In genomic region chr2:20575414-20575813, GRCh38 we compare ENCODE assay signal across 26 cellular contexts.
DNase-seq lines count a peak whose midpoint lies in the region; ATAC-seq, FAIRE-seq and TF ChIP-seq lines count a peak whose summit lies in the region.
"Had no signal": no experiment of that assay in that cellular context is flagged by ENCODE, and none has a peak within 500 bp of the region (broad histone marks: within the 10 kb centered on the region; RNA-seq: fewer than 3 reads in every experiment).

No MANE protein-coding gene starts in this region.

- H3K4me1 Mint-ChIP-seq in activated naive CD4-positive, alpha-beta T cell treated with anti-CD3 and anti-CD28 coated beads, Interleukin-2, amount 10 ng/mL, durations not matched to agents 7 days and 5 days: peaks cover 36% of the 10 kb centered on the region
- H3K4me1 Mint-ChIP-seq in astrocyte (ENCODE audit: low read depth, unreplicated experiment): peaks cover 45% of the 10 kb centered on the region

- no peak for ATAC-seq in activated naive CD4-positive, alpha-beta T cell treated with anti-CD3 and anti-CD28 coated beads, Interleukin-2, amount 50 U/mL, for 72 hours
- ATAC-seq in lower lobe of right lung (no peak), HG02571 (IDR thresholded peaks at IDR 0.05; ENCODE audit: unreplicated experiment) (no peak)
- ATAC-seq: left colon; stimulated activated naive CD8-positive, alpha-beta T cell treated with anti-CD3 and anti-CD28 coated beads, Interleukin-15, Interleukin-2, amounts not matched to agents 100 U/mL and 50 U/mL, for 24 hours had no signal

- H3K9ac ChIP-seq in astrocyte (ENCODE audit: low read length): no peak overlapping the region
- H3K9ac ChIP-seq in stomach smooth muscle (ENCODE audit: low read length in 2 of 2): no peak overlapping the region
- H3K9ac ChIP-seq: SK-N-SH had no signal

- H3K27ac ChIP-seq in astrocyte (ENCODE audit: low read depth, low read length) (peak overlapping the region; percentile 51), lower lobe of right lung (peak overlapping the region; percentile 22), stomach smooth muscle (ENCODE audit: low read length) (peak overlapping the region; percentile 11)

- TF ChIP-seq CTCF in astrocyte (IDR thresholded peaks at IDR 0.05; ENCODE audit: insufficient read depth, low read depth, low read length) (no peak), lower lobe of right lung (IDR thresholded peaks at IDR 0.05) (no peak)

- DNase-seq in activated naive CD4-positive, alpha-beta T cell treated with anti-CD3 and anti-CD28 coated beads, Interleukin-2, amount 10 ng/mL, durations not matched to agents 7 days and 5 days: no peak
- DNase-seq in activated naive CD4-positive, alpha-beta T cell treated with anti-CD3 and anti-CD28 coated beads, Interleukin-2, amount 50 U/mL, for 72 hours (ENCODE audit: low spot score in 2 of 2): no peak
- no peak for DNase-seq in astrocyte (ENCODE audit: low read depth)
- DNase-seq in lower lobe of right lung: no peak
- DNase-seq in DMS 273 (lab: John Stamatoyannopoulos, UW; ENCODE audit: unreplicated experiment): no peak
- no peak for DNase-seq in OCI-M2 (lab: John Stamatoyannopoulos, UW; ENCODE audit: unreplicated experiment)
- DNase-seq: activated CD4-positive, alpha-beta T cell treated with anti-CD3 and anti-CD28 coated beads, Interleukin-2, amount 10 ng/mL, durations not matched to agents 24 days and 14 days; activated T-cell treated with anti-CD3 and anti-CD28 coated beads, Interleukin-2, amount 50 U/mL, for 1 hour; adrenal gland; DMS79; effector CD8-positive, alpha-beta T cell; H7; hypothalamus; left colon; NCI-H1105; NCI-H2171; NCI-H82; Peyer's patch; SK-N-SH; stimulated activated CD4-positive, alpha-beta T cell treated with anti-CD3 and anti-CD28 coated beads, Interleukin-15, amount 100 ng/mL, for 24 hours; stimulated activated naive CD8-positive, alpha-beta T cell treated with anti-CD3 and anti-CD28 coated beads, Interleukin-15, Interleukin-2, amounts not matched to agents 100 U/mL and 50 U/mL, for 24 hours had no signal

- peaks cover 53% of the 10 kb centered on the region for H3K4me1 ChIP-seq in astrocyte (ENCODE audit: insufficient read depth, low read length)
- peaks cover 88% of the 10 kb centered on the region for H3K4me1 ChIP-seq in lower lobe of right lung
- peaks cover 47% of the 10 kb centered on the region for H3K4me1 ChIP-seq in stomach smooth muscle (ENCODE audit: control insufficient read depth, insufficient read depth, low read length)

- peaks cover 7% of the 10 kb centered on the region for H3K27me3 Mint-ChIP-seq in activated naive CD4-positive, alpha-beta T cell treated with anti-CD3 and anti-CD28 coated beads, Interleukin-2, amount 10 ng/mL, durations not matched to agents 7 days and 5 days
- peaks cover 2% of the 10 kb centered on the region for H3K27me3 Mint-ChIP-seq in astrocyte (ENCODE audit: low read depth, unreplicated experiment)
- H3K27me3 Mint-ChIP-seq: activated CD4-positive, alpha-beta T cell treated with anti-CD3 and anti-CD28 coated beads, Interleukin-2, amount 10 ng/mL, durations not matched to agents 24 days and 14 days; central memory CD8-positive, alpha-beta T cell had no signal

- H3K79me2 ChIP-seq in astrocyte (ENCODE audit: insufficient read depth, low read length): no peaks in the 10 kb centered on the region

- H3K4me3 Mint-ChIP-seq in activated naive CD4-positive, alpha-beta T cell treated with anti-CD3 and anti-CD28 coated beads, Interleukin-2, amount 10 ng/mL, durations not matched to agents 7 days and 5 days: no peak overlapping the region
- H3K4me3 Mint-ChIP-seq in astrocyte (ENCODE audit: unreplicated experiment): no peak overlapping the region
- H3K4me3 Mint-ChIP-seq: central memory CD8-positive, alpha-beta T cell had no signal

- H3K4me2 ChIP-seq in astrocyte (ENCODE audit: low read length): no peak overlapping the region
- H3K4me2 ChIP-seq: SK-N-SH had no signal

- H3K27me3 ChIP-seq in astrocyte (ENCODE audit: insufficient read depth, low read length) (no peaks in the 10 kb centered on the region), lower lobe of right lung (ENCODE audit: low read depth) (no peaks in the 10 kb centered on the region), stomach smooth muscle (ENCODE audit: control insufficient read depth in 1 of 2, insufficient read depth in 2 of 2, low read length in 2 of 2) (no peaks in the 10 kb centered on the region)
- H3K27me3 ChIP-seq: adrenal gland, Peyer's patch had no signal

- H3K27ac Mint-ChIP-seq in activated naive CD4-positive, alpha-beta T cell treated with anti-CD3 and anti-CD28 coated beads, Interleukin-2, amount 10 ng/mL, durations not matched to agents 7 days and 5 days: peak overlapping the region; percentile 55
- peak overlapping the region in 1 of 2 donors; percentile 90 for H3K27ac Mint-ChIP-seq in activated naive CD4-positive, alpha-beta T cell treated with anti-CD3 and anti-CD28 coated beads, Interleukin-2, amount 50 U/mL, for 72 hours
- H3K27ac Mint-ChIP-seq in astrocyte (ENCODE audit: unreplicated experiment): no peak overlapping the region
- H3K27ac Mint-ChIP-seq: progenitor cell of endocrine pancreas had no signal

- no peaks in the 10 kb centered on the region for H3K9me3 Mint-ChIP-seq in activated naive CD4-positive, alpha-beta T cell treated with anti-CD3 and anti-CD28 coated beads, Interleukin-2, amount 10 ng/mL, durations not matched to agents 7 days and 5 days
- H3K9me3 Mint-ChIP-seq in activated naive CD4-positive, alpha-beta T cell treated with anti-CD3 and anti-CD28 coated beads, Interleukin-2, amount 50 U/mL, for 72 hours: peaks cover 0 to 7% of the 10 kb centered on the region in 2 donors
- H3K9me3 Mint-ChIP-seq in astrocyte (ENCODE audit: unreplicated experiment): peaks cover 1% of the 10 kb centered on the region

- CTCF ChIA-PET in activated naive CD4-positive, alpha-beta T cell treated with anti-CD3 and anti-CD28 coated beads, Interleukin-2, amount 10 ng/mL, durations not matched to agents 7 days and 5 days (lab: Charles Lee): interaction anchor here (1.0 kb wide), 1 partner anchor 131 kb away, joined by 3 read pairs; no protein-coding TSS in a partner anchor

- H3K4me3 ChIP-seq in astrocyte (ENCODE audit: insufficient read depth, low read depth, low read length) (no peak overlapping the region), lower lobe of right lung (no peak overlapping the region), stomach smooth muscle (ENCODE audit: low read length in 2 of 2) (no peak overlapping the region)
- H3K4me3 ChIP-seq: adrenal gland, Peyer's patch had no signal

- H3K9me3 ChIP-seq in astrocyte (ENCODE audit: insufficient read depth, low read depth, low read length): no peaks in the 10 kb centered on the region
- no peaks in the 10 kb centered on the region for H3K9me3 ChIP-seq in lower lobe of right lung
- no peaks in the 10 kb centered on the region for H3K9me3 ChIP-seq in stomach smooth muscle (ENCODE audit: control insufficient read depth in 2 of 2, low read length in 2 of 2)
- H3K9me3 ChIP-seq: adrenal gland, Peyer's patch, SK-N-SH had no signal

- H3K36me3 ChIP-seq in astrocyte (ENCODE audit: insufficient read depth, low read length): no peaks in the 10 kb centered on the region
- H3K36me3 ChIP-seq in lower lobe of right lung: no peaks in the 10 kb centered on the region
- no peaks in the 10 kb centered on the region for H3K36me3 ChIP-seq in stomach smooth muscle (ENCODE audit: control insufficient read depth in 2 of 2, insufficient read depth in 2 of 2, low read length in 2 of 2)
- H3K36me3 ChIP-seq: adrenal gland, Peyer's patch had no signal

- intact Hi-C loops in lower lobe of right lung (cut with DNase I): no loop called here

- H2AFZ ChIP-seq in astrocyte (ENCODE audit: low read depth, low read length): no peak overlapping the region

- no peaks in the 10 kb centered on the region for H4K20me1 ChIP-seq in astrocyte (ENCODE audit: insufficient read depth, low read length)

- no peak for FAIRE-seq in astrocyte (lab: Jason Lieb, UNC)
- FAIRE-seq: TTC549 had no signal

- peaks cover 9% of the 10 kb centered on the region for H3K36me3 Mint-ChIP-seq in activated naive CD4-positive, alpha-beta T cell treated with anti-CD3 and anti-CD28 coated beads, Interleukin-2, amount 10 ng/mL, durations not matched to agents 7 days and 5 days
- H3K36me3 Mint-ChIP-seq in activated naive CD4-positive, alpha-beta T cell treated with anti-CD3 and anti-CD28 coated beads, Interleukin-2, amount 50 U/mL, for 72 hours: peaks cover 0 to 8% of the 10 kb centered on the region in 2 donors
- no peaks in the 10 kb centered on the region for H3K36me3 Mint-ChIP-seq in astrocyte (ENCODE audit: low read depth, unreplicated experiment)
